In the genomic region with DNA sequence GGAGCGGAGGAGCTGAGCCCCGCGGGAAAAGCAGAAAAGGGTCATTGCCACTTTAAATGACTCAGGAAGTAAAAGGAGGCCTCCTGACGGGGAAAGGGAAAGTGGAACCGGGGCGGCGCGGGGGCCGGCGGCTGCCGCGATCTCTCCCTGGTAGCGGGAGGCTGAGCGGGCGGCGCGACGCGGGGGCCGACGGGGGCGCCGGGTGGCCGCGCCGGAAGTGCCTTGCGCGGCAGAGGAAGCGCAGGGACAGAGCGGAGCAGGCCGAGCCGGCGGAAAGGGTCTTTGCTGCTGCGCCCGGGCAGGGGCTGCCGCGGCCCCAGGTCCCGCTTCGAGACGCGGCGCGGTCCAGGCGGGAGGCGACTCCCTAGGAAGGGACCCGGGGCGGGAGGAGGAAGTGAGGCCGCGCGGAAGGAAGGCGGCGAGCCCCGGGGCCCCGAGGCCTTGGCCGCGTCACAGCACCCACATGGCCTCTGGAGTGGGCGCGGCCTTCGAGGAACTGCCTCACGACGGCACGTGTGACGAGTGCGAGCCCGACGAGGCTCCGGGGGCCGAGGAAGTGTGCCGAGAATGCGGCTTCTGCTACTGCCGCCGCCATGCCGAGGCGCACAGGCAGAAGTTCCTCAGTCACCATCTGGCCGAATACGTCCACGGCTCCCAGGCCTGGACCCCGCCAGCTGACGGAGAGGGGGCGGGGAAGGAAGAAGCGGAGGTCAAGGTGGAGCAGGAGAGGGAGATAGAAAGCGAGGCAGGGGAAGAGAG, we compare ENCODE assay signal across 8 cellular contexts. TPM values are rescaled to one million over a fixed set of nuclear protein-coding genes. Genes with fewer than 3 reads are reported as not detected.
DNase-seq lines count a peak whose midpoint lies in the region; ATAC-seq and TF ChIP-seq lines count a peak whose summit lies in the region.

A gene with protein sequence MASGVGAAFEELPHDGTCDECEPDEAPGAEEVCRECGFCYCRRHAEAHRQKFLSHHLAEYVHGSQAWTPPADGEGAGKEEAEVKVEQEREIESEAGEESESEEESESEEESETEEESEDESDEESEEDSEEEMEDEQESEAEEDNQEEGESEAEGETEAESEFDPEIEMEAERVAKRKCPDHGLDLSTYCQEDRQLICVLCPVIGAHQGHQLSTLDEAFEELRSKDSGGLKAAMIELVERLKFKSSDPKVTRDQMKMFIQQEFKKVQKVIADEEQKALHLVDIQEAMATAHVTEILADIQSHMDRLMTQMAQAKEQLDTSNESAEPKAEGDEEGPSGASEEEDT (plus strand): TSS at position 127 of the 759 bp plus-strand sequence. CDS start 337 bp downstream, at position 464.

- ATAC-seq in omental fat pad (ENCODE audit: low FRiP score), result peak; percentile 94

- peak within 1 kb of the TSS; percentile 87 for H3K27ac ChIP-seq in GM23248
- H3K27ac ChIP-seq in SK-N-MC, result peak within 1 kb of the TSS; percentile 58
- H3K27ac ChIP-seq in testis, result peak within 1 kb of the TSS; percentile 94 to 95

- TF ChIP-seq POLR2A in testis (IDR thresholded peaks at IDR 0.05), result no peak

- H3K36me3 ChIP-seq in GM23248 (ENCODE audit: low read depth), result peaks cover 7% of the 10 kb centered on the region; the same call in 1 of the 2 replicates
- peaks cover 7% of the 10 kb centered on the region for H3K36me3 ChIP-seq in SK-N-MC (ENCODE audit: insufficient read depth, low read length)
- H3K36me3 ChIP-seq in testis (ENCODE audit: low read depth, missing control alignments), result no peaks in the 10 kb centered on the region

- DNase-seq in ELF-1 (ENCODE audit: low read depth, low spot score) (peak; percentile 82), GM23248 (peak; percentile 92), LHCN-M2 (ENCODE audit: low read depth) (peak; percentile 86), SK-N-MC (ENCODE audit: low read depth, low spot score) (peak; percentile 14), globus pallidus (ENCODE audit: low spot score) (peak; percentile 84), omental fat pad (ENCODE audit: low spot score) (peak; percentile 48), testis (peak; percentile 90)
- peak; percentile 90 for DNase-seq in activated naive CD4-positive, alpha-beta T cell treated with anti-CD3 and anti-CD28 coated beads, Interleukin-2, amount 10 ng/mL, durations not matched to agents 7 days and 5 days

- H3K79me2 ChIP-seq in GM23248 (ENCODE audit: insufficient read depth), result peaks cover 49% of the 10 kb centered on the region

- peak within 1 kb of the TSS; percentile 89 for H3K4me3 Mint-ChIP-seq in activated naive CD4-positive, alpha-beta T cell treated with anti-CD3 and anti-CD28 coated beads, Interleukin-2, amount 10 ng/mL, durations not matched to agents 7 days and 5 days

- H3K9me3 ChIP-seq in GM23248 (ENCODE audit: low read depth) (no peaks in the 10 kb centered on the region), SK-N-MC (ENCODE audit: low read depth, low read length) (peaks cover 7% of the 10 kb centered on the region; the same call in 1 of the 2 replicates), testis (no peaks in the 10 kb centered on the region)

- TF ChIP-seq CTCF in omental fat pad (IDR thresholded peaks at IDR 0.05), result no peak
- TF ChIP-seq CTCF in testis (IDR thresholded peaks at IDR 0.05), result no peak

- CTCF ChIA-PET in activated naive CD4-positive, alpha-beta T cell treated with anti-CD3 and anti-CD28 coated beads, Interleukin-2, amount 10 ng/mL, durations not matched to agents 7 days and 5 days (lab: Charles Lee), result no interaction called here

- peaks cover 31% of the 10 kb centered on the region for H3F3A ChIP-seq in GM23248 (ENCODE audit: insufficient read depth)

- intact Hi-C loops in testis (cut with DNase I; ENCODE audit: low total_unique reads), result no loop called here

- H4K20me1 ChIP-seq in GM23248 (ENCODE audit: insufficient read depth), result no peaks in the 10 kb centered on the region

- H3K9me3 Mint-ChIP-seq in activated naive CD4-positive, alpha-beta T cell treated with anti-CD3 and anti-CD28 coated beads, Interleukin-2, amount 10 ng/mL, durations not matched to agents 7 days and 5 days, result peaks cover 31% of the 10 kb centered on the region

- H3K27me3 ChIP-seq in GM23248 (replicated peaks; ENCODE audit: insufficient read depth) (no peaks in the 10 kb centered on the region), testis (no peaks in the 10 kb centered on the region)

- in situ Hi-C loops in GM23248 (cut with MboI), result no loop called here

- H2AFZ ChIP-seq in GM23248, result peak within 1 kb of the TSS; percentile 99

- peaks cover 36% of the 10 kb centered on the region for H3K36me3 Mint-ChIP-seq in activated naive CD4-positive, alpha-beta T cell treated with anti-CD3 and anti-CD28 coated beads, Interleukin-2, amount 10 ng/mL, durations not matched to agents 7 days and 5 days

- 2% methylated on average over 58 to 79 of the region's 82 CpGs for WGBS in GM23248 (ENCODE audit: low coverage in 1 of 2, low lambda C conversion rate in 2 of 2, missing lambda C conversion rate in 2 of 2), 2 experiments
- WGBS in testis, 2 donors, result 2 to 3% methylated on average over 29 to 61 of the region's 82 CpGs

- no peaks in the 10 kb centered on the region for H3K9me2 ChIP-seq in GM23248 (ENCODE audit: insufficient read depth)

- H3K27me3 Mint-ChIP-seq in activated naive CD4-positive, alpha-beta T cell treated with anti-CD3 and anti-CD28 coated beads, Interleukin-2, amount 10 ng/mL, durations not matched to agents 7 days and 5 days, result peaks cover 19% of the 10 kb centered on the region

- peak within 1 kb of the TSS; percentile 100 for H3K4me2 ChIP-seq in GM23248 (ENCODE audit: unreplicated experiment)

- H3K4me1 ChIP-seq in GM23248 (ENCODE audit: insufficient read depth), result peaks cover 24% of the 10 kb centered on the region
- H3K4me1 ChIP-seq in testis, result peaks cover 13% of the 10 kb centered on the region

- H3K9ac ChIP-seq in GM23248 (peak within 1 kb of the TSS; percentile 91), SK-N-MC (ENCODE audit: insufficient read length) (peak within 1 kb of the TSS; percentile 83)

- H3K27ac Mint-ChIP-seq in activated naive CD4-positive, alpha-beta T cell treated with anti-CD3 and anti-CD28 coated beads, Interleukin-2, amount 10 ng/mL, durations not matched to agents 7 days and 5 days, result peak within 1 kb of the TSS; percentile 95

- H3K4me3 ChIP-seq in GM23248 (peak within 1 kb of the TSS; percentile 96), SK-N-MC (peak within 1 kb of the TSS; percentile 83), testis (peak within 1 kb of the TSS; percentile 91 to 95)

- peaks cover 47% of the 10 kb centered on the region for H3K4me1 Mint-ChIP-seq in activated naive CD4-positive, alpha-beta T cell treated with anti-CD3 and anti-CD28 coated beads, Interleukin-2, amount 10 ng/mL, durations not matched to agents 7 days and 5 days

RNA-seq across cellular contexts. Expression of the gene that starts here (rescaled TPM):
- total RNA-seq in GM23248 (2014; rRNA removed; shearing (Covaris generic)), result 17.3 and 37.1 TPM in 2 replicates
- polyA plus RNA-seq in GM23248 (2016; fragmentation: Nextera tagmentation; extraction: Ambion mirVana), result 27.6 and 32.2 TPM in 2 replicates
- 23.2 and 35.9 TPM in 2 replicates for total RNA-seq in LHCN-M2 (2014; rRNA removed)
- 32.2 TPM for polyA plus RNA-seq in LHCN-M2 (2012)
- 10 to 100 TPM; 47.3 to 64.0 (median 52.1) TPM for total RNA-seq in omental fat pad
- total RNA-seq in testis, result 10 to 100 TPM; 37.1 to 42.3 TPM
- 41.6 TPM for polyA plus RNA-seq in testis (ENCODE audit: insufficient read depth, low read depth, low replicate concordance)

Comparison
In these comparisons a context has a peak if more than half of its experiments do, and no peak if none do; other contexts are left out.
1. Peak in every context shown above with its lines: DNase-seq, ATAC-seq, H3K4me3 ChIP-seq and H3K27ac ChIP-seq.
2. DNase-seq: peak in every context shown above with its lines; median percentile 92 in GM23248; 90 in activated naive CD4-positive, alpha-beta T cell treated with anti-CD3 and anti-CD28 coated beads, Interleukin-2, amount 10 ng/mL, durations not matched to agents 7 days and 5 days; 90 in testis; 86 in LHCN-M2; 84 in globus pallidus; 82 in ELF-1; 48 in omental fat pad; 14 in SK-N-MC.